9 cellular contexts compared by ENCODE assay signal in the genomic region with DNA sequence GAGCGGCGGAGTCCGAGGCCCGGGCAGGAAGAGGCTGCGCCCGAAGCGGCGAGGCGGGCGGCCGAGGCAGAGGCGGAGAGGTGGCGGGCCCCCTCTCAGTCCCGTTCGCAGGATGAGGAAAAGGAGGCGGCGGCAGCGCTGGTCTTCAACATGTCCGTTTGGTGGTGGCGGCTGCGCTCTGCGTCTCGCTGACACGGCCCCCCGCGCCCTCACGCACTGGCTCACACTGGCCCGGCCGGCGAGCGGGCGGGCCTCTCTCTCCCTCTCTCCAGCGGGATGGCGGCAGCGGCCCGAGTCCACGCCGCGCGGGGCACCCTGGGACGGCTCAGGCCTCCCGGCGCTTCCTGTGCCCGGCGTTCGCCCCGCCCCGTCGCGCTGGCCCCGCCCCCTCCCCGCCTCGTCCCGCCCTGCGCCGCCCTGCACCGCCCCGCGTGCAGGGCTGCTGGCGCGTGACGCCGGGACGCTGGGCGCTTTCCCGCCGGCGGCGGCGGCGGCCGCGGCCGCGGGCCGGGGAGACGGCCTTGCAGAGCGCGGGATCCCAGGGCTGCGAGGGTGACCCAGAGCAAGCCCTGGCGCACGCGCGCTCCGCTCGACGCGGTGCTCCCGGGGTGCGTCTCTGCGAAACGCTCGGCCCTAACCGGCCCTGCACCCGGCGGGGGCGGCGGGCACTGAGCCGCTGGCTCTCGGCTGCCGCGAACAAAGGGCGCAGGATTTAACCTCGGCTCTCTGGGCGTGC. TPM values are rescaled to one million over a fixed set of nuclear protein-coding genes. Genes with fewer than 3 reads are reported as not detected.
DNase-seq lines count a peak whose midpoint lies in the region; ATAC-seq, FAIRE-seq and TF ChIP-seq lines count a peak whose summit lies in the region.
"Had no signal": no experiment of that assay in that cellular context is flagged by ENCODE, and none has a peak within 500 bp of the region (broad histone marks: within the 10 kb centered on the region; RNA-seq: fewer than 3 reads in every experiment).

A gene with protein sequence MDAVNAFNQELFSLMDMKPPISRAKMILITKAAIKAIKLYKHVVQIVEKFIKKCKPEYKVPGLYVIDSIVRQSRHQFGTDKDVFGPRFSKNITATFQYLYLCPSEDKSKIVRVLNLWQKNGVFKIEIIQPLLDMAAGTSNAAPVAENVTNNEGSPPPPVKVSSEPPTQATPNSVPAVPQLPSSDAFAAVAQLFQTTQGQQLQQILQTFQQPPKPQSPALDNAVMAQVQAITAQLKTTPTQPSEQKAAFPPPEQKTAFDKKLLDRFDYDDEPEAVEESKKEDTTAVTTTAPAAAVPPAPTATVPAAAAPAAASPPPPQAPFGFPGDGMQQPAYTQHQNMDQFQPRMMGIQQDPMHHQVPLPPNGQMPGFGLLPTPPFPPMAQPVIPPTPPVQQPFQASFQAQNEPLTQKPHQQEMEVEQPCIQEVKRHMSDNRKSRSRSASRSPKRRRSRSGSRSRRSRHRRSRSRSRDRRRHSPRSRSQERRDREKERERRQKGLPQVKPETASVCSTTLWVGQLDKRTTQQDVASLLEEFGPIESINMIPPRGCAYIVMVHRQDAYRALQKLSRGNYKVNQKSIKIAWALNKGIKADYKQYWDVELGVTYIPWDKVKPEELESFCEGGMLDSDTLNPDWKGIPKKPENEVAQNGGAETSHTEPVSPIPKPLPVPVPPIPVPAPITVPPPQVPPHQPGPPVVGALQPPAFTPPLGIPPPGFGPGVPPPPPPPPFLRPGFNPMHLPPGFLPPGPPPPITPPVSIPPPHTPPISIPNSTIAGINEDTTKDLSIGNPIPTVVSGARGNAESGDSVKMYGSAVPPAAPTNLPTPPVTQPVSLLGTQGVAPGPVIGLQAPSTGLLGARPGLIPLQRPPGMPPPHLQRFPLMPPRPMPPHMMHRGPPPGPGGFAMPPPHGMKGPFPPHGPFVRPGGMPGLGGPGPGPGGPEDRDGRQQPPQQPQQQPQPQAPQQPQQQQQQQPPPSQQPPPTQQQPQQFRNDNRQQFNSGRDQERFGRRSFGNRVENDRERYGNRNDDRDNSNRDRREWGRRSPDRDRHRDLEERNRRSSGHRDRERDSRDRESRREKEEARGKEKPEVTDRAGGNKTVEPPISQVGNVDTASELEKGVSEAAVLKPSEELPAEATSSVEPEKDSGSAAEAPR (minus strand): TSS at position 317 of the 736 bp plus-strand sequence. CDS start 426 bp downstream, outside the sequence.

- H3K4me1 Mint-ChIP-seq in activated CD4-positive, alpha-beta T cell treated with anti-CD3 and anti-CD28 coated beads, Interleukin-2, amount 10 ng/mL, durations not matched to agents 7 days and 5 days = peaks cover 3% of the 10 kb centered on the region
- H3K4me1 Mint-ChIP-seq in dendritic cell treated with granulocyte-macrophage colony-stimulating factor and Interleukin-4, amounts not matched to agents 40 ng/mL and 50 ng/mL, for 4 days (ENCODE audit: low read depth) = no peaks in the 10 kb centered on the region

- TF ChIP-seq EP300 in HepG2 (IDR thresholded peaks at IDR 0.05; ENCODE audit: low read depth in 2 of 2, low read length in 2 of 2) = no peak
- 0 out of 2 replicates have a peak, but pooled peaks have one; percentile 13 for TF ChIP-seq EP300 in HepG2 (CRISPR knock-in tag; IDR thresholded peaks at IDR 0.05; ENCODE audit: borderline replicate concordance)

- H3K4me2 ChIP-seq in HepG2 (ENCODE audit: low read depth, low read length) = peak within 1 kb of the TSS; percentile 99

- H3K36me3 ChIP-seq in HepG2 (replicated peaks in 1 of 2; ENCODE audit: control insufficient read depth in 1 of 2, insufficient read depth in 2 of 2, low read length in 2 of 2) = peaks cover 0 to 4% of the 10 kb centered on the region in 2 experiments; a peak in 1 of 5 replicates

- H3K27me3 ChIP-seq in HepG2 (ENCODE audit: control insufficient read depth in 1 of 2, insufficient read depth in 2 of 2, low read length in 2 of 2) = no peaks in the 10 kb centered on the region; a peak in 1 of 5 replicates

- no TSS peak for BruUV-seq in HepG2 (replicated peaks; lab: Mats Ljungman, UMichigan)

- H3K79me2 ChIP-seq in HepG2 (ENCODE audit: insufficient read depth, low read length) = peaks cover 50% of the 10 kb centered on the region

- peaks cover 4% of the 10 kb centered on the region for H3K36me3 Mint-ChIP-seq in activated CD4-positive, alpha-beta T cell treated with anti-CD3 and anti-CD28 coated beads, Interleukin-2, amount 10 ng/mL, durations not matched to agents 7 days and 5 days (ENCODE audit: low read depth)
- H3K36me3 Mint-ChIP-seq in dendritic cell treated with granulocyte-macrophage colony-stimulating factor and Interleukin-4, amounts not matched to agents 40 ng/mL and 50 ng/mL, for 4 days (ENCODE audit: low read depth) = no peaks in the 10 kb centered on the region

- H2AFZ ChIP-seq in HepG2 (ENCODE audit: low read length) = peak within 1 kb of the TSS; percentile 45

- H4K20me1 ChIP-seq in HepG2 (ENCODE audit: insufficient read depth, low read length) = peaks cover 39% of the 10 kb centered on the region

- no peaks in the 10 kb centered on the region for H3K9me3 ChIP-seq in HepG2 (ENCODE audit: low read length)

- H3K9me3 Mint-ChIP-seq in activated CD4-positive, alpha-beta T cell treated with anti-CD3 and anti-CD28 coated beads, Interleukin-2, amount 10 ng/mL, durations not matched to agents 7 days and 5 days = no peaks in the 10 kb centered on the region
- H3K9me3 Mint-ChIP-seq in dendritic cell treated with granulocyte-macrophage colony-stimulating factor and Interleukin-4, amounts not matched to agents 40 ng/mL and 50 ng/mL, for 4 days = no peaks in the 10 kb centered on the region

- CTCF ChIA-PET in activated CD4-positive, alpha-beta T cell treated with anti-CD3 and anti-CD28 coated beads, Interleukin-2, amount 10 ng/mL, durations not matched to agents 7 days and 5 days (lab: Charles Lee) = interaction anchor here (0.6 kb wide), 1 partner anchor 554 kb away, joined by 3 read pairs; no protein-coding TSS in a partner anchor
- CTCF ChIA-PET in HepG2 (lab: Yijun Ruan, JAX; ENCODE audit: low intra/inter-chr PET ratio, low total read pairs) = no interaction called here

- H3K9ac ChIP-seq in HepG2 (ENCODE audit: insufficient read depth, low read depth, low read length) = peak within 1 kb of the TSS; percentile 99

- no CpG with 5 or more reads among the region's 105 CpGs for WGBS in HepG2 (ENCODE audit: low lambda C conversion rate)

- no peaks in the 10 kb centered on the region for H3K27me3 Mint-ChIP-seq in activated CD4-positive, alpha-beta T cell treated with anti-CD3 and anti-CD28 coated beads, Interleukin-2, amount 10 ng/mL, durations not matched to agents 7 days and 5 days
- no peaks in the 10 kb centered on the region for H3K27me3 Mint-ChIP-seq in dendritic cell treated with granulocyte-macrophage colony-stimulating factor and Interleukin-4, amounts not matched to agents 40 ng/mL and 50 ng/mL, for 4 days

- H3K4me3 Mint-ChIP-seq in activated CD4-positive, alpha-beta T cell treated with anti-CD3 and anti-CD28 coated beads, Interleukin-2, amount 10 ng/mL, durations not matched to agents 7 days and 5 days = peak within 1 kb of the TSS; percentile 86
- H3K4me3 Mint-ChIP-seq in dendritic cell treated with granulocyte-macrophage colony-stimulating factor and Interleukin-4, amounts not matched to agents 40 ng/mL and 50 ng/mL, for 4 days = peak within 1 kb of the TSS; percentile 80

- DNase-seq in NCI-H524 (lab: John Stamatoyannopoulos, UW) = peak; percentile 81 to 88
- DNase-seq in activated CD4-positive, alpha-beta T cell treated with anti-CD3 and anti-CD28 coated beads, Interleukin-2, amount 10 ng/mL, durations not matched to agents 7 days and 5 days = peak; percentile 75
- peak; percentile 77 for DNase-seq in HepG2 (ENCODE audit: low spot score)
- peak; percentile 76 to 79 for DNase-seq in stimulated activated CD4-positive, alpha-beta T cell treated with anti-CD3 and anti-CD28 coated beads, Interleukin-2, amount 100 ng/mL, for 48 hours

- in situ Hi-C loops in HepG2 (cut with HindIII; ENCODE audit: extremely low pct_ligation_motif_present, low pct_unique_long_range_greater_than_20kb) = no loop called here

- POLR2A ChIA-PET in activated CD4-positive, alpha-beta T cell treated with anti-CD3 and anti-CD28 coated beads, Interleukin-2, amount 10 ng/mL, durations not matched to agents 7 days and 5 days (lab: Charles Lee) = no interaction called here
- POLR2A ChIA-PET in HepG2 (lab: Yijun Ruan, JAX) = interaction anchor here (0.6 to 1.0 kb wide), 3 partner anchors 18 to 996 kb away, joined by 3 to 5 read pairs (median 3); a partner anchor contains a TSS

- peak within 1 kb of the TSS; percentile 88 for H3K27ac Mint-ChIP-seq in activated CD4-positive, alpha-beta T cell treated with anti-CD3 and anti-CD28 coated beads, Interleukin-2, amount 10 ng/mL, durations not matched to agents 7 days and 5 days
- H3K27ac Mint-ChIP-seq in dendritic cell treated with granulocyte-macrophage colony-stimulating factor and Interleukin-4, amounts not matched to agents 40 ng/mL and 50 ng/mL, for 4 days = no peak within 1 kb of the TSS

- TF ChIP-seq CTCF in C4-2B (conservative IDR thresholded peaks at IDR 0.05) (no peak), HepG2 (CRISPR knock-in tag; IDR thresholded peaks at IDR 0.05) (no peak)

- intact Hi-C loops in dendritic cell treated with granulocyte-macrophage colony-stimulating factor and Interleukin-4, amounts not matched to agents 40 ng/mL and 50 ng/mL, for 4 days (cut with micrococcal nuclease) = loop anchor here (1.0 to 5.0 kb wide), 2 partner anchors 40 to 73 kb away; a partner anchor contains a TSS
- intact Hi-C loops in HepG2 (cut with micrococcal nuclease; ENCODE audit: unreplicated experiment) = loop anchor here (5.0 kb wide), 1 partner anchor 65 kb away; no protein-coding TSS in a partner anchor

- TF ChIP-seq RAD21 in HepG2 (CRISPR knock-in tag; IDR thresholded peaks at IDR 0.05) = peak; percentile 52

- H3K4me3 ChIP-seq in HepG2 (replicated peaks in 1 of 3; ENCODE audit: insufficient read depth in 1 of 3, low read depth in 2 of 3, low read length in 3 of 3) = peak within 1 kb of the TSS; percentile 96

- ATAC-seq in GM19328 (IDR thresholded peaks at IDR 0.05; ENCODE audit: unreplicated experiment) (peak; percentile 82), HG03460 (IDR thresholded peaks at IDR 0.05; ENCODE audit: unreplicated experiment) (peak; percentile 71), HepG2 (peak; percentile 90)

- peak within 1 kb of the TSS; percentile 98 for H3K27ac ChIP-seq in C4-2B
- H3K27ac ChIP-seq in HepG2 (ENCODE audit: extremely low read length, insufficient read depth, low read length) = peak within 1 kb of the TSS; percentile 98

- FAIRE-seq in HepG2 (lab: Jason Lieb, UNC) = no peak
- FAIRE-seq: islet of Langerhans had no signal

- H3K4me1 ChIP-seq in HepG2 (ENCODE audit: insufficient read depth, low read length) = peaks cover 46% of the 10 kb centered on the region

- peak; percentile 81 to 83 for TF ChIP-seq POLR2A in HepG2 (IDR thresholded peaks at IDR 0.05; ENCODE audit: insufficient read depth in 1 of 2, low read depth in 2 of 2, low read length in 2 of 2)

RNA-seq across cellular contexts. Expression of the gene that starts here (rescaled TPM):
- total RNA-seq in activated CD4-positive, alpha-beta T cell treated with anti-CD3 and anti-CD28 coated beads, Interleukin-2, amount 10 ng/mL, durations not matched to agents 7 days and 5 days = 10 to 100 TPM; 55.6 to 64.2 TPM
- total RNA-seq in HepG2 (2016; rRNA removed; fragmentation: Illumina TruSeq; extraction: Trizol) = 7.8 and 9.1 TPM in 2 replicates
- total RNA-seq in HepG2 (2016; cell fraction: cytosol; rRNA removed; fragmentation: Illumina TruSeq; extraction: Trizol; ENCODE audit: low read depth) = 11.3 and 15.0 TPM in 2 replicates
- total RNA-seq in HepG2 (2016; cell fraction: insoluble cytoplasmic fraction; rRNA removed; fragmentation: Illumina TruSeq; extraction: Trizol) = 6.5 and 9.5 TPM in 2 replicates
- total RNA-seq in HepG2 (2016; cell fraction: membrane; rRNA removed; fragmentation: Illumina TruSeq; extraction: Trizol) = 5.5 and 5.8 TPM in 2 replicates
- 31.8 and 33.5 TPM in 2 replicates for total RNA-seq in HepG2 (2016; cell fraction: nucleus; rRNA removed; fragmentation: Illumina TruSeq; extraction: Trizol)
- 11.1 and 11.5 TPM in 2 replicates for polyA plus RNA-seq in HepG2 (2011; rRNA removed)
- 3.4 and 4.2 TPM in 2 replicates for polyA plus RNA-seq in HepG2 (2011; cell fraction: cytosol; rRNA removed)
- polyA plus RNA-seq in HepG2 (2011; cell fraction: nucleus; rRNA removed) = 41.8 and 44.1 TPM in 2 replicates
- 22.5 and 23.1 TPM in 2 replicates for polyA plus RNA-seq in HepG2 (2012)
- 0.96 and 1.1 TPM in 2 replicates for polyA plus RNA-seq in HepG2 (2016; cell fraction: cytosol; fragmentation: Illumina TruSeq; extraction: Trizol; ENCODE audit: low read depth)
- 16.6 and 22.3 TPM in 2 replicates for polyA plus RNA-seq in HepG2 (2016; cell fraction: insoluble cytoplasmic fraction; fragmentation: Illumina TruSeq; extraction: Trizol; ENCODE audit: low read depth)
- polyA plus RNA-seq in HepG2 (2016; cell fraction: membrane; fragmentation: Illumina TruSeq; extraction: Trizol; ENCODE audit: low read depth) = 2.3 and 2.9 TPM in 2 replicates
- 55.4 and 57.4 TPM in 2 replicates for polyA plus RNA-seq in HepG2 (2016; cell fraction: nucleus; fragmentation: Illumina TruSeq; extraction: Trizol; ENCODE audit: insufficient read depth, low read depth)
- 15.5 and 17.2 TPM in 2 replicates for polyA minus RNA-seq in HepG2 (2011; rRNA and poly(A)+ RNA removed; ENCODE audit: low replicate concordance)
- polyA minus RNA-seq in HepG2 (2011; cell fraction: cytosol; rRNA and poly(A)+ RNA removed) = 8.9 and 9.3 TPM in 2 replicates
- 113 and 114 TPM in 2 replicates for polyA minus RNA-seq in HepG2 (2011; cell fraction: nucleus; rRNA and poly(A)+ RNA removed)

Comparison
In these comparisons a context has a peak if more than half of its experiments do, and no peak if none do; other contexts are left out.
1. Peak in every context shown above with its lines: DNase-seq, ATAC-seq, H3K4me3 ChIP-seq and H3K27ac ChIP-seq.